In genomic region chr19:12938054-12938535, GRCh38 we compare ENCODE assay signal across 8 cellular contexts. TPM values are rescaled to one million over a fixed set of nuclear protein-coding genes. Genes with fewer than 3 reads are reported as not detected.
A peak's percentile ranks its signal among the peaks of the same experiment; 100 is the strongest.
DNase-seq lines count a peak whose midpoint lies in the region; ATAC-seq and TF ChIP-seq lines count a peak whose summit lies in the region.

No MANE protein-coding gene starts in this region.

- no peaks in the 10 kb centered on the region for H3K27me3 ChIP-seq in KMS-11 (ENCODE audit: insufficient read depth, low read depth)
- no peaks in the 10 kb centered on the region for H3K27me3 ChIP-seq in esophagus (ENCODE audit: control insufficient read depth in 1 of 2, insufficient read depth in 2 of 2, low read length in 2 of 2)

- DNase-seq in DMS153 (lab: John Stamatoyannopoulos, UW): peak; percentile 99
- DNase-seq in activated T-cell treated with anti-CD3 and anti-CD28 coated beads, Interleukin-2, amount 50 U/mL, for 48 hours: peak; percentile 99 to 100
- peak; percentile 100 for DNase-seq in mucosa of gallbladder (ENCODE audit: low spot score)
- peak; percentile 97 for DNase-seq in stimulated activated CD8-positive, alpha-beta memory T cell treated with anti-CD3 and anti-CD28 coated beads, Interleukin-4, amount 100 ng/mL, for 24 hours (ENCODE audit: low read depth)

- peaks cover 11% of the 10 kb centered on the region for H4K20me1 ChIP-seq in KMS-11 (ENCODE audit: insufficient read depth)

- peak overlapping the region; percentile 91 for H3K4me2 ChIP-seq in KMS-11

- H3K79me2 ChIP-seq in KMS-11 (ENCODE audit: insufficient read depth, low read depth): peaks cover 43% of the 10 kb centered on the region

- H3K27ac ChIP-seq in KMS-11: peak overlapping the region; percentile 83
- peak overlapping the region; percentile 41 to 56 for H3K27ac ChIP-seq in esophagus (ENCODE audit: low read depth in 2 of 2, low read length in 1 of 2)

- peak overlapping the region; percentile 58 for H2AFZ ChIP-seq in KMS-11 (ENCODE audit: low read depth)

- WGBS in esophagus, 2 donors: 0 to 1% methylated on average over 27 to 30 of the region's 30 CpGs

- no peak for TF ChIP-seq CTCF in KMS-11 (conservative IDR thresholded peaks at IDR 0.05; ENCODE audit: low read depth, low read length)

- H3K9me3 ChIP-seq in esophagus (ENCODE audit: control insufficient read depth in 2 of 2, insufficient read depth in 1 of 2, low read depth in 1 of 2, low read length in 1 of 2): no peaks in the 10 kb centered on the region

- ATAC-seq in GM21825 (IDR thresholded peaks at IDR 0.05; ENCODE audit: unreplicated experiment): peak; percentile 80

- peak overlapping the region; percentile 97 for H3K9ac ChIP-seq in KMS-11

- peak overlapping the region; percentile 56 for H3K4me3 ChIP-seq in KMS-11 (IDR thresholded peaks at IDR 0.05; ENCODE audit: insufficient read depth, low read depth, low read length)
- H3K4me3 ChIP-seq in esophagus (ENCODE audit: low read depth in 1 of 2, low read length in 2 of 2): peak overlapping the region; percentile 88 to 99

- peaks cover 60% of the 10 kb centered on the region for H3K4me1 ChIP-seq in KMS-11 (ENCODE audit: low read depth, poor library complexity, severe bottlenecking)
- peaks cover 3 to 16% of the 10 kb centered on the region in 2 donors for H3K4me1 ChIP-seq in esophagus (ENCODE audit: control insufficient read depth in 2 of 2, insufficient read depth in 2 of 2, low read length in 1 of 2)

- H3K36me3 ChIP-seq in KMS-11 (ENCODE audit: insufficient read depth) (peaks cover 29% of the 10 kb centered on the region), esophagus (ENCODE audit: control insufficient read depth in 2 of 2, insufficient read depth in 2 of 2, low read length in 1 of 2) (peaks cover 2 to 20% of the 10 kb centered on the region in 2 donors)

TF ChIP-seq in PFSK-1, 5 proteins besides CTCF, POLR2A, EP300 and RAD21:
- TF ChIP-seq POLR2AphosphoS5 (IDR thresholded peaks at IDR 0.05; ENCODE audit: low read depth, low read length) (no peak), FOXP2 (optimal IDR thresholded peaks at IDR 0.05; ENCODE audit: borderline replicate concordance, extremely low read depth, extremely low read length, insufficient read depth) (peak; percentile 40), TAF1 (IDR thresholded peaks at IDR 0.05; ENCODE audit: borderline replicate concordance, insufficient read depth, low read length) (no peak; the same call in 1 of the 2 replicates), SIN3A (IDR thresholded peaks at IDR 0.05; ENCODE audit: borderline replicate concordance, insufficient read depth, low read length) (no peak)
- TF ChIP-seq, protein P1, sequence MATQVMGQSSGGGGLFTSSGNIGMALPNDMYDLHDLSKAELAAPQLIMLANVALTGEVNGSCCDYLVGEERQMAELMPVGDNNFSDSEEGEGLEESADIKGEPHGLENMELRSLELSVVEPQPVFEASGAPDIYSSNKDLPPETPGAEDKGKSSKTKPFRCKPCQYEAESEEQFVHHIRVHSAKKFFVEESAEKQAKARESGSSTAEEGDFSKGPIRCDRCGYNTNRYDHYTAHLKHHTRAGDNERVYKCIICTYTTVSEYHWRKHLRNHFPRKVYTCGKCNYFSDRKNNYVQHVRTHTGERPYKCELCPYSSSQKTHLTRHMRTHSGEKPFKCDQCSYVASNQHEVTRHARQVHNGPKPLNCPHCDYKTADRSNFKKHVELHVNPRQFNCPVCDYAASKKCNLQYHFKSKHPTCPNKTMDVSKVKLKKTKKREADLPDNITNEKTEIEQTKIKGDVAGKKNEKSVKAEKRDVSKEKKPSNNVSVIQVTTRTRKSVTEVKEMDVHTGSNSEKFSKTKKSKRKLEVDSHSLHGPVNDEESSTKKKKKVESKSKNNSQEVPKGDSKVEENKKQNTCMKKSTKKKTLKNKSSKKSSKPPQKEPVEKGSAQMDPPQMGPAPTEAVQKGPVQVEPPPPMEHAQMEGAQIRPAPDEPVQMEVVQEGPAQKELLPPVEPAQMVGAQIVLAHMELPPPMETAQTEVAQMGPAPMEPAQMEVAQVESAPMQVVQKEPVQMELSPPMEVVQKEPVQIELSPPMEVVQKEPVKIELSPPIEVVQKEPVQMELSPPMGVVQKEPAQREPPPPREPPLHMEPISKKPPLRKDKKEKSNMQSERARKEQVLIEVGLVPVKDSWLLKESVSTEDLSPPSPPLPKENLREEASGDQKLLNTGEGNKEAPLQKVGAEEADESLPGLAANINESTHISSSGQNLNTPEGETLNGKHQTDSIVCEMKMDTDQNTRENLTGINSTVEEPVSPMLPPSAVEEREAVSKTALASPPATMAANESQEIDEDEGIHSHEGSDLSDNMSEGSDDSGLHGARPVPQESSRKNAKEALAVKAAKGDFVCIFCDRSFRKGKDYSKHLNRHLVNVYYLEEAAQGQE (IDR thresholded peaks at IDR 0.05; ENCODE audit: insufficient read depth in 1 of 2, low read depth in 2 of 2, low read length in 2 of 2): 0 out of 4 replicates have a peak, but pooled peaks of 1 of the 2 experiments have one; percentile 32
TF ChIP-seq in PFSK-1: peak in this region for 2.

RNA-seq across cellular contexts. Expression of gene CALR, which starts 0.3 kb away (rescaled TPM):
- polyA plus RNA-seq in PFSK-1 (2012; ENCODE audit: insufficient read length, low read depth): 885 TPM
- polyA plus RNA-seq in esophagus: 100 to 1,000 TPM; 173 to 361 TPM
- total RNA-seq in mucosa of gallbladder: 1,099 TPM

RNA-seq across cellular contexts. Expression of gene FARSA, which starts 4.6 kb away (rescaled TPM):
- 224 TPM for polyA plus RNA-seq in PFSK-1 (2012; ENCODE audit: insufficient read length, low read depth)
- polyA plus RNA-seq in esophagus: 10 to 100 TPM; 29.1 to 49.3 TPM
- 54.0 TPM for total RNA-seq in mucosa of gallbladder

RNA-seq across cellular contexts. Expression of gene RAD23A, which starts 7.6 kb away (rescaled TPM):
- polyA plus RNA-seq in PFSK-1 (2012; ENCODE audit: insufficient read length, low read depth): 302 TPM
- polyA plus RNA-seq in esophagus: 10 to 100 TPM; 73.9 to 81.0 TPM
- 83.0 TPM for total RNA-seq in mucosa of gallbladder

RNA-seq across cellular contexts. Expression of gene GADD45GIP1, which starts 18.9 kb away (rescaled TPM):
- 100 TPM for polyA plus RNA-seq in PFSK-1 (2012; ENCODE audit: insufficient read length, low read depth)
- 10 to 100 TPM; 53.7 to 57.0 TPM for polyA plus RNA-seq in esophagus
- 17.6 TPM for total RNA-seq in mucosa of gallbladder

RNA-seq across cellular contexts. Expression of gene SYCE2, which starts 19.0 kb away (rescaled TPM):
- polyA plus RNA-seq in PFSK-1 (2012; ENCODE audit: insufficient read length, low read depth): 1.1 TPM
- polyA plus RNA-seq in esophagus: under 1 TPM; 0.20 to 0.59 TPM
- total RNA-seq in mucosa of gallbladder: not detected

Comparison
In these comparisons a context has a peak if more than half of its experiments do, and no peak if none do; other contexts are left out.
1. Peak in every context shown above with its lines: DNase-seq, ATAC-seq, H3K4me3 ChIP-seq and H3K27ac ChIP-seq.